In the genomic region with DNA sequence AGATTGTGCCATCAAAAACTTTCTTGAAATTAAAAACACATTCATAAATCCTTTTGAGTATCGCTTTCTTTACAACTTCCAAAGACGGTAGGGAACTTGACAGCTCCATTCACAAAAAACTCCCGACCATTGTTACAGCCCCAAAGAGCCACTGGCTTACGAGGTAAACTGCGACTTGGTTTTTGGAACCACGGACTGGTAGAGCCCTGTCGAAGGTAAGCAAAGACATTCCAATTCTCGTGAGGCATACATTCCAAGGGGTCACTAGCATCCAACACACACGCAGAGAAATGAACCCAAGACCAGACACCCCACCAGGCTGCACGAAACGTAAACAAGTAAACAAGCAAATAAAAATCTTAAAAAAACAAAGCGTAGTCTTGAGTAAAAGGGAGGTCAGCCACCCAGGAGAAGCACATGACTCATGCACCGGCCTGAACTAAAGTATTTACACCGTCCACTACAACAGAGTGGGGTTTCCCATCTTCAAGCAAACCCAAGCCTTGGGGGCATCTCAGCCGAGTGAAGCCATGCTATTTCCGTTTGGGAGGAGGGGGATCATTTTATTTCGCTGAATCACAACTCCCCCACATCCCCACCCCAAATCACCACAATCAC, we compare ENCODE assay signal across 8 cellular contexts. TPM values are rescaled to one million over a fixed set of nuclear protein-coding genes. Genes with fewer than 3 reads are reported as not detected.
DNase-seq lines count a peak whose midpoint lies in the region; ATAC-seq and TF ChIP-seq lines count a peak whose summit lies in the region.

No MANE protein-coding gene starts in this region.

- peak; percentile 2 for ATAC-seq in stimulated activated naive CD8-positive, alpha-beta T cell treated with anti-CD3 and anti-CD28 coated beads, Interleukin-15, Interleukin-2, amounts not matched to agents 100 U/mL and 50 U/mL, for 24 hours
- ATAC-seq in HG02571 (IDR thresholded peaks at IDR 0.05; ENCODE audit: unreplicated experiment) = no peak
- no peak for ATAC-seq in HG03457 (IDR thresholded peaks at IDR 0.05; ENCODE audit: unreplicated experiment)

- H3K36me3 Mint-ChIP-seq in IgD-negative memory B cell = peaks cover 4% of the 10 kb centered on the region

- intact Hi-C loops in ascending aorta (cut with DNase I) = loop anchor here (2.0 to 5.0 kb wide), 4 partner anchors 66 to 224 kb away; a partner anchor contains a TSS

- H3K27me3 ChIP-seq in ascending aorta = no peaks in the 10 kb centered on the region

- H3K36me3 ChIP-seq in ascending aorta = no peaks in the 10 kb centered on the region

- no peak for TF ChIP-seq CTCF in ascending aorta (IDR thresholded peaks at IDR 0.05)

- DNase-seq in CD1c-positive myeloid dendritic cell (ENCODE audit: extremely low spot score) (peak; percentile 52), ascending aorta (ENCODE audit: low spot score in 2 of 2) (peak in 1 of 2 donors; percentile 76), islet precursor cell (peak; percentile 74), NCI-H1048 (lab: John Stamatoyannopoulos, UW) (no peak)
- no peak for DNase-seq in stimulated activated naive CD8-positive, alpha-beta T cell treated with anti-CD3 and anti-CD28 coated beads, Interleukin-15, Interleukin-2, amounts not matched to agents 100 U/mL and 50 U/mL, for 24 hours

- peak overlapping the region; percentile 94 to 98 for H3K27ac ChIP-seq in ascending aorta

- H3K4me3 Mint-ChIP-seq in IgD-negative memory B cell = peak overlapping the region; percentile 87 to 97 (median 92)

- H3K9me3 Mint-ChIP-seq in IgD-negative memory B cell = no peaks in the 10 kb centered on the region

- H3K4me1 ChIP-seq in ascending aorta = peaks cover 10 to 64% of the 10 kb centered on the region in 2 donors

- H3K4me3 ChIP-seq in ascending aorta = peak overlapping the region; percentile 97 to 98

- peak overlapping the region; percentile 89 to 95 (median 90) for H3K27ac Mint-ChIP-seq in IgD-negative memory B cell

- H3K27me3 Mint-ChIP-seq in IgD-negative memory B cell = no peaks in the 10 kb centered on the region

- H3K9me3 ChIP-seq in ascending aorta = no peaks in the 10 kb centered on the region

- peaks cover 28 to 42% (median 35%) of the 10 kb centered on the region in 3 donors for H3K4me1 Mint-ChIP-seq in IgD-negative memory B cell

RNA-seq across cellular contexts. Expression of a gene that starts 1.4 kb away (rescaled TPM):
- 20.5 TPM for polyA plus RNA-seq in IgD-negative memory B cell
- 55.3 TPM for total RNA-seq in ascending aorta

RNA-seq across cellular contexts. Expression of a gene that starts 48.7 kb away (rescaled TPM):
- 22.8 TPM for polyA plus RNA-seq in IgD-negative memory B cell
- total RNA-seq in ascending aorta = 17.0 TPM

Comparison
In these comparisons a context has a peak if more than half of its experiments do, and no peak if none do; other contexts are left out.
1. DNase-seq: peak in CD1c-positive myeloid dendritic cell (single experiment) and islet precursor cell (single experiment); none in stimulated activated naive CD8-positive, alpha-beta T cell treated with anti-CD3 and anti-CD28 coated beads, Interleukin-15, Interleukin-2, amounts not matched to agents 100 U/mL and 50 U/mL, for 24 hours (single experiment) and NCI-H1048 (single experiment).